ENCODE assay signal across 1 cellular context in the genomic region with DNA sequence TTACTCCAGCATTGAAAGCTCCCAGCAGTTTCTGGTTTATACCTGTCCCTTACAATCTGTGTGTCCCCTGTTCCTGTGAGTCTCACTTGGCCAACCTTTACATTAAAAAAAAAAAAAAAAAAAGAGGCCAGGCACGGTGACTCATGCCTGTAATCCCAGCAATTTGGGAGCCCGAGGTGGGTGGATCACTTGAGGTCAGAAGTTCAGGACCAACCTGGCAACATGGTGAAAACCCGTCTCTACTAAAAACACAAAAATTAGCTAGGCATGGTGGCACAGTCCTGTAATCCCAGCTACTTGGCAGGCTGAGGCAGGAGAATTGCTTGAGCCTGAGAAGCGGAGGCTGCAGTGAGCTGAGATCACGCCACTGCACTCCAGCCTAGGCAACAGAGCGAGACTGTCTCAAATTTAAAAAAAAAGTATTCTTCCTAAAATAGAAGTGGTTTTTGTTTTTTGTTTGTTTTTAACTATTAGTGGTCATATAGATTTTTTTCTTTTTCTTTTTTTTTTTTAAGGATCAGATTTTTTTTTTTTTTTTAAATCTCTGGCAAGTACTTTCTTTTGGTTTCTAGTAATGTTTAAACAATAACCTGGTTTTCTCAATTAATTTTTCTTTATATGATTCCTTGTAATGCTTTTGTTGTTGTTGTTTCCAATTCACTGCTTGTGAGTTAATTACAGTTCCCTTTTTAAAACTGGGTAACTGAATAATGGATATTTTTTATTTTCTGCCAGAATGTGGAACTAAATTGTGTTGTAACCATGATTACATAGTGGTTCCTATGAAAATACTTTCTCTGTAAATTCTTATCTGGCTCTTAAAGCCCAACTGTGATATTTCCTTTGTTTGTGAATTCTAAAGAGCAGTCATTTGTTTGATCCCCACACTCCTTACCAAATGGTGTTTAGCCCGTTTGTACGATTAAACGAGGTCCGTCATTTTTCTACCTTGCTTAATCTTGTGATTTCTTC.
TF ChIP-seq lines count a peak whose summit lies in the region.

No MANE protein-coding gene starts in this region.

TF ChIP-seq in A549, 52 proteins besides CTCF, POLR2A, EP300 and RAD21 (continued from another document):
- TF ChIP-seq, protein P1, sequence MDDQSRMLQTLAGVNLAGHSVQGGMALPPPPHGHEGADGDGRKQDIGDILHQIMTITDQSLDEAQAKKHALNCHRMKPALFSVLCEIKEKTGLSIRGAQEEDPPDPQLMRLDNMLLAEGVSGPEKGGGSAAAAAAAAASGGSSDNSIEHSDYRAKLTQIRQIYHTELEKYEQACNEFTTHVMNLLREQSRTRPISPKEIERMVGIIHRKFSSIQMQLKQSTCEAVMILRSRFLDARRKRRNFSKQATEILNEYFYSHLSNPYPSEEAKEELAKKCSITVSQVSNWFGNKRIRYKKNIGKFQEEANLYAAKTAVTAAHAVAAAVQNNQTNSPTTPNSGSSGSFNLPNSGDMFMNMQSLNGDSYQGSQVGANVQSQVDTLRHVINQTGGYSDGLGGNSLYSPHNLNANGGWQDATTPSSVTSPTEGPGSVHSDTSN (IDR thresholded peaks at IDR 0.05): no peak
- no peak for TF ChIP-seq FOXS1 (CRISPR knock-in tag; IDR thresholded peaks at IDR 0.05)
- no peak for TF ChIP-seq BCL3 (IDR thresholded peaks at IDR 0.05)
- TF ChIP-seq CBX2 (IDR thresholded peaks at IDR 0.05; ENCODE audit: borderline replicate concordance, low read depth): no peak
- no peak for TF ChIP-seq SREBF2 (IDR thresholded peaks at IDR 0.05)
- TF ChIP-seq RARB (CRISPR knock-in tag; IDR thresholded peaks at IDR 0.05): no peak
- no peak for TF ChIP-seq KDM1A (IDR thresholded peaks at IDR 0.05; ENCODE audit: low read depth)
- no peak for TF ChIP-seq CHD2 (IDR thresholded peaks at IDR 0.05; ENCODE audit: low read length, partially characterized antibody)
